Comparison of ENCODE assay signal across 9 cellular contexts in the genomic region with DNA sequence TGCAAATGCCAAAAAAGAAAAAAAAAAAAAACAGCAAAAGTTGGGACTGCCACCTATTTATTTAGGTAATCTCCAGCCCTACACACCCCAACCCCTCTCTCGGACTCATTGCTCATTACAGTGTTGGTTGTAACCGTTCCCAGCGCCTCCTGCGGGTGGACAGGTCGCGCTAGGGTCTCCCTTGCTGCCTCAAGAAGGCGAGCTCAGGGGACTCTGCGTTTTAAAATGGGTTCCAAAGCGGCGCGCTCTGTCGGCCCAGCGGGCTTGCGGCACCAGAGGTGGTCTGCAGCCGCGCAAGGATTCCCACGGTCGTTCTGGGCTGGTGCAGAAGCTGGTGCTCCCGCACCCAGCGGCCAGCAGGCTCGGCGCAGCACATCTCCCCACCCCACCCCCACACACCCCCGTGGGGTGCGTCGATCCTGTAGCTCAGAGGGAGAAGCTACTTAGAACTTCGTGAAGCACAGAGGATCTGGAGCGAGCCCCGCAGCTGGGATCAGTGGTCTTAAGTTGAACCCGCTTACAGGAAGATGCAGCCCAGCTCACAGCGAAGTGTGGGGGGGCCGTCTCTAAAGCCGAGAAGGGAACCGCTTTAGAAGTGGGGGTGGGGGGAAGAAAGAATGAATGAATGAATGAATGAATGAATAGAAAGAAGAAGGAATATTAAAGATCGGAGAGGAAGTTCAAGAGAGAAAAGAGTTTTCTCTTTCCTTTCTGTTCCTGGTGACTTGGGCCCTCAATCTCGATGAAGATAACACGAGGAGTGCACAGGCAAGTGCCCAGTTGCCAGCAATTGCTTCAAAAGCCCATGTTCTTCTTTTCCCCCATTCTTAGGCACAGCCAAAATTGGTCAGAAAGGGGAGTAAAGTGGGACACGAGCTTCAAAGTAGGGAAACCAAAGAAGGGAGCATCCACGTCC. TPM values are rescaled to one million over a fixed set of nuclear protein-coding genes. Genes with fewer than 3 reads are reported as not detected.
DNase-seq lines count a peak whose midpoint lies in the region; ATAC-seq and TF ChIP-seq lines count a peak whose summit lies in the region.
"Had no signal": no experiment of that assay in that cellular context is flagged by ENCODE, and none has a peak within 500 bp of the region (broad histone marks: within the 10 kb centered on the region; RNA-seq: fewer than 3 reads in every experiment).

No MANE protein-coding gene starts in this region.

- ATAC-seq in RWPE2 (ENCODE audit: low read depth) (peak; percentile 22; the same call in 2 of the 3 replicates), HG03442 (IDR thresholded peaks at IDR 0.05; ENCODE audit: unreplicated experiment) (no peak)
- no peak for ATAC-seq in stimulated activated naive B cell treated with anti-CD40 and anti-IgM and Interleukin-4, amounts not matched to agents 10 μg/mL and 1 μg/mL and 100 μg/mL, for 72 hours (replicated peaks)

- H3K27me3 ChIP-seq in RWPE2 (ENCODE audit: insufficient read depth, poor library complexity, severe bottlenecking) (no peaks in the 10 kb centered on the region), transverse colon (peaks cover 100% of the 10 kb centered on the region)

- H3K36me3 Mint-ChIP-seq in activated T-cell treated with anti-CD3 and anti-CD28 coated beads, Interleukin-2, amount 50 U/mL, for 24 hours (ENCODE audit: low read depth) = peaks cover 7% of the 10 kb centered on the region
- H3K36me3 Mint-ChIP-seq in stimulated activated naive B cell treated with anti-CD40 and anti-IgM and Interleukin-4, amounts not matched to agents 10 μg/mL and 1 μg/mL and 100 μg/mL, for 72 hours = peaks cover 29 to 44% of the 10 kb centered on the region in 2 donors

- peak overlapping the region; percentile 14 for H3K27ac Mint-ChIP-seq in activated T-cell treated with anti-CD3 and anti-CD28 coated beads, Interleukin-2, amount 50 U/mL, for 24 hours
- H3K27ac Mint-ChIP-seq in stimulated activated naive B cell treated with anti-CD40 and anti-IgM and Interleukin-4, amounts not matched to agents 10 μg/mL and 1 μg/mL and 100 μg/mL, for 72 hours = peak overlapping the region; percentile 83

- peaks cover 93% of the 10 kb centered on the region for H3K27me3 Mint-ChIP-seq in activated T-cell treated with anti-CD3 and anti-CD28 coated beads, Interleukin-2, amount 50 U/mL, for 24 hours
- peaks cover 88 to 96% of the 10 kb centered on the region in 2 donors for H3K27me3 Mint-ChIP-seq in stimulated activated naive B cell treated with anti-CD40 and anti-IgM and Interleukin-4, amounts not matched to agents 10 μg/mL and 1 μg/mL and 100 μg/mL, for 72 hours

- H3K9me3 ChIP-seq in RWPE2 (ENCODE audit: severe bottlenecking) (no peaks in the 10 kb centered on the region), transverse colon (no peaks in the 10 kb centered on the region)

- TF ChIP-seq CTCF in RWPE2 (IDR thresholded peaks at IDR 0.05; ENCODE audit: poor library complexity, severe bottlenecking) = peak; percentile 44
- peak; percentile 33 for TF ChIP-seq CTCF in fibroblast of the aortic adventitia (IDR thresholded peaks at IDR 0.05; ENCODE audit: insufficient read depth, low read length)
- no peak for TF ChIP-seq CTCF in transverse colon (IDR thresholded peaks at IDR 0.05)

- intact Hi-C loops in transverse colon (cut with DNase I; ENCODE audit: low total_unique reads) = no loop called here

- no peak for DNase-seq in activated T-cell treated with anti-CD3 and anti-CD28 coated beads, Interleukin-2, amount 50 U/mL, for 24 hours
- DNase-seq in activated T-cell treated with anti-CD3 and anti-CD28 coated beads for 4 hours (no peak), RWPE2 (ENCODE audit: low spot score) (peak; percentile 75), fibroblast of the aortic adventitia (ENCODE audit: low read depth) (no peak), transverse colon (no peak)
- no peak for DNase-seq in stimulated activated naive B cell treated with anti-CD40 and anti-IgM and Interleukin-4, amounts not matched to agents 10 μg/mL and 1 μg/mL and 100 μg/mL, for 72 hours
- DNase-seq in stimulated activated CD4-positive, alpha-beta T cell treated with anti-CD3 and anti-CD28 coated beads, Interleukin-1b, Interleukin-23, amount 100 ng/mL, for 48 hours = no peak
- DNase-seq: small intestine had no signal

- H3K4me1 Mint-ChIP-seq in activated T-cell treated with anti-CD3 and anti-CD28 coated beads, Interleukin-2, amount 50 U/mL, for 24 hours (ENCODE audit: low read depth) = peaks cover 44% of the 10 kb centered on the region
- peaks cover 36 to 62% of the 10 kb centered on the region in 2 donors for H3K4me1 Mint-ChIP-seq in stimulated activated naive B cell treated with anti-CD40 and anti-IgM and Interleukin-4, amounts not matched to agents 10 μg/mL and 1 μg/mL and 100 μg/mL, for 72 hours

- H3K4me3 Mint-ChIP-seq in activated T-cell treated with anti-CD3 and anti-CD28 coated beads, Interleukin-2, amount 50 U/mL, for 24 hours = peak overlapping the region; percentile 76
- H3K4me3 Mint-ChIP-seq in stimulated activated naive B cell treated with anti-CD40 and anti-IgM and Interleukin-4, amounts not matched to agents 10 μg/mL and 1 μg/mL and 100 μg/mL, for 72 hours = peak overlapping the region; percentile 85 to 96

- H3K9me3 Mint-ChIP-seq in activated T-cell treated with anti-CD3 and anti-CD28 coated beads, Interleukin-2, amount 50 U/mL, for 24 hours = peaks cover 14% of the 10 kb centered on the region
- H3K9me3 Mint-ChIP-seq in stimulated activated naive B cell treated with anti-CD40 and anti-IgM and Interleukin-4, amounts not matched to agents 10 μg/mL and 1 μg/mL and 100 μg/mL, for 72 hours = peaks cover 17 to 19% of the 10 kb centered on the region in 2 donors

- H3K27ac ChIP-seq in RWPE2 (ENCODE audit: poor library complexity, severe bottlenecking) (peak overlapping the region; percentile 91), transverse colon (no peak overlapping the region)

- H3K36me3 ChIP-seq in RWPE2 (ENCODE audit: low read depth) (peaks cover 40% of the 10 kb centered on the region), transverse colon (no peaks in the 10 kb centered on the region)

- TF ChIP-seq POLR2A in transverse colon (IDR thresholded peaks at IDR 0.05) = no peak

- H3K4me3 ChIP-seq in RWPE2 (ENCODE audit: severe bottlenecking) (peak overlapping the region; percentile 58), fibroblast of the aortic adventitia (ENCODE audit: low read depth, low read length) (peak overlapping the region; percentile 77), transverse colon (peak overlapping the region in 1 of 4 donors; percentile 79)

- no peak for TF ChIP-seq EP300 in transverse colon (IDR thresholded peaks at IDR 0.05; ENCODE audit: low read depth)

- H3K4me1 ChIP-seq in RWPE2 (ENCODE audit: insufficient read depth, poor library complexity, severe bottlenecking) (peaks cover 15% of the 10 kb centered on the region), transverse colon (peaks cover 17 to 52% (median 29%) of the 10 kb centered on the region in 4 donors)

- 4 to 7% methylated on average over 10 to 38 of the region's 38 CpGs for WGBS in transverse colon (ENCODE audit: low coverage in 1 of 2), 2 donors

- in situ Hi-C loops in transverse colon (cut with MboI; ENCODE audit: low pct_ligation_motif_present in 1 of 4, low pct_unique_long_range_greater_than_20kb in 1 of 4, low sequenced_read_pairs in 3 of 4) = loop anchor here in 1 of 4 donors (25.0 kb wide), 1 partner anchor 377 kb away; no protein-coding TSS in a partner anchor

RNA-seq across cellular contexts. Expression of a gene that starts 0.8 kb away (rescaled TPM):
- total RNA-seq in fibroblast of the aortic adventitia (ENCODE audit: low replicate concordance) (1.4 TPM in 1 of 2 replicates, not detected in the other), transverse colon (not detected)

Comparison
In these comparisons a context has a peak if more than half of its experiments do, and no peak if none do; other contexts are left out.
1. CTCF ChIP-seq: peak in RWPE2 (single experiment) and fibroblast of the aortic adventitia (single experiment); none in transverse colon (0 of 5).